In genomic region chr14:99467338-99468075, GRCh38 we compare ENCODE assay signal across 15 cellular contexts. TPM values are rescaled to one million over a fixed set of nuclear protein-coding genes. Genes with fewer than 3 reads are reported as not detected.
A peak's percentile ranks its signal among the peaks of the same experiment; 100 is the strongest.
DNase-seq lines count a peak whose midpoint lies in the region; ATAC-seq, FAIRE-seq and TF ChIP-seq lines count a peak whose summit lies in the region.
"Had no signal": no experiment of that assay in that cellular context is flagged by ENCODE, and none has a peak within 500 bp of the region (broad histone marks: within the 10 kb centered on the region; RNA-seq: fewer than 3 reads in every experiment).

No MANE protein-coding gene starts in this region.

- in situ Hi-C loops in K562 (cut with MboI) (no loop called here), HepG2 (cut with HindIII; ENCODE audit: extremely low pct_ligation_motif_present, low pct_unique_long_range_greater_than_20kb) (no loop called here)

- H3K4me3 Mint-ChIP-seq in CD8-positive, alpha-beta T cell = no peak overlapping the region
- H3K4me3 Mint-ChIP-seq: activated naive CD8-positive, alpha-beta T cell; stimulated activated memory B cell treated with anti-CD40 and anti-IgM and Interleukin-4, amounts not matched to agents 10 μg/mL and 1 μg/mL and 100 μg/mL, for 72 hours had no signal

- H3K4me1 Mint-ChIP-seq in CD8-positive, alpha-beta T cell (ENCODE audit: low read depth) = peaks cover 51% of the 10 kb centered on the region

- peaks cover 34% of the 10 kb centered on the region for H3K36me3 Mint-ChIP-seq in CD8-positive, alpha-beta T cell

- FAIRE-seq in K562 (lab: Jason Lieb, UNC) = no peak
- FAIRE-seq in HepG2 (lab: Jason Lieb, UNC) = no peak

- no peak overlapping the region for H2AFZ ChIP-seq in K562 (ENCODE audit: low read depth, low read length)
- no peak overlapping the region for H2AFZ ChIP-seq in HepG2 (ENCODE audit: low read length)

- POLR2A ChIA-PET in K562 (lab: Yijun Ruan, JAX) (interaction anchor here (0.6 to 1.3 kb wide), 3 partner anchors 9 to 908 kb away, joined by 3 to 6 read pairs (median 6); partner anchors contain the start of genes CCNK and SETD3), HepG2 (lab: Yijun Ruan, JAX) (interaction anchor here (0.8 kb wide), 1 partner anchor 13 kb away, joined by 5 read pairs; the partner anchor contains the start of genes CCNK and SETD3)
- POLR2A ChIA-PET in CD8-positive, alpha-beta T cell (lab: Charles Lee) = no interaction called here

- H3K9ac ChIP-seq in K562 (ENCODE audit: insufficient read depth in 1 of 2, low read depth in 2 of 2, low read length in 2 of 2) = no peak overlapping the region
- no peak overlapping the region for H3K9ac ChIP-seq in HepG2 (ENCODE audit: insufficient read depth, low read depth, low read length)

- H3K27me3 Mint-ChIP-seq in CD8-positive, alpha-beta T cell (ENCODE audit: low read depth) = no peaks in the 10 kb centered on the region
- H3K27me3 Mint-ChIP-seq: activated naive CD8-positive, alpha-beta T cell; stimulated activated memory B cell treated with anti-CD40 and anti-IgM and Interleukin-4, amounts not matched to agents 10 μg/mL and 1 μg/mL and 100 μg/mL, for 72 hours had no signal

- intact Hi-C loops in heart left ventricle (cut with DNase I) = no loop called here
- intact Hi-C loops in K562 (cut with micrococcal nuclease) = no loop called here
- intact Hi-C loops in HepG2 (cut with micrococcal nuclease; ENCODE audit: unreplicated experiment) = no loop called here
- intact Hi-C loops in CD8-positive, alpha-beta T cell (cut with DNase I, micrococcal nuclease) = no loop called here

- H3K4me2 ChIP-seq in K562 (ENCODE audit: insufficient read depth, low read length) = no peak overlapping the region
- peak overlapping the region; percentile 26; the same call in 1 of the 2 replicates for H3K4me2 ChIP-seq in HepG2 (ENCODE audit: low read depth, low read length)

- H3K27ac ChIP-seq in heart left ventricle (peak overlapping the region in 1 of 12 donors; percentile 4), right atrium auricular region (peak overlapping the region in 1 of 2 donors; percentile 27), K562 (ENCODE audit: extremely low read depth, low read depth, low read length) (no peak overlapping the region), HepG2 (ENCODE audit: extremely low read length, insufficient read depth, low read length) (no peak overlapping the region), caudate nucleus (ENCODE audit: low read depth, low read length) (no peak overlapping the region)
- no peak overlapping the region for H3K27ac ChIP-seq in CD8-positive, alpha-beta T cell (ENCODE audit: low read depth, low read length)
- H3K27ac ChIP-seq: upper lobe of left lung had no signal

- H3K27ac Mint-ChIP-seq in CD8-positive, alpha-beta T cell = no peak overlapping the region
- H3K27ac Mint-ChIP-seq: activated naive CD8-positive, alpha-beta T cell; stimulated activated memory B cell treated with anti-CD40 and anti-IgM and Interleukin-4, amounts not matched to agents 10 μg/mL and 1 μg/mL and 100 μg/mL, for 72 hours had no signal

- DNase-seq in heart left ventricle (no peak), right atrium auricular region (ENCODE audit: low spot score) (no peak), K562 (ENCODE audit: extremely low read depth in 1 of 4, low spot score in 3 of 4) (no peak), HepG2 (ENCODE audit: low spot score) (no peak), caudate nucleus (lab: John Stamatoyannopoulos, UW) (no peak), cortex of kidney (lab: John Stamatoyannopoulos, UW) (no peak)
- no peak for DNase-seq in CD8-positive, alpha-beta T cell
- DNase-seq: activated CD4-positive, alpha-beta T cell treated with anti-CD3 and anti-CD28 coated beads for 4 hours; foreskin melanocyte; midbrain; NCI-H1092 treated with DMSO at 0.1 percent for 48 hours had no signal

- CTCF ChIA-PET in K562 (lab: Yijun Ruan, JAX; ENCODE audit: low intra/inter-chr PET ratio) = no interaction called here
- CTCF ChIA-PET in HepG2 (lab: Yijun Ruan, JAX; ENCODE audit: low intra/inter-chr PET ratio, low total read pairs) = no interaction called here
- CTCF ChIA-PET in CD8-positive, alpha-beta T cell (lab: Charles Lee) = no interaction called here

- no peaks in the 10 kb centered on the region for H3K9me3 ChIP-seq in heart left ventricle
- H3K9me3 ChIP-seq in right atrium auricular region = no peaks in the 10 kb centered on the region
- no peaks in the 10 kb centered on the region for H3K9me3 ChIP-seq in K562 (replicated peaks; ENCODE audit: control insufficient read depth, insufficient read depth, low read depth, low read length)
- H3K9me3 ChIP-seq in HepG2 (ENCODE audit: low read length) = no peaks in the 10 kb centered on the region
- no peaks in the 10 kb centered on the region for H3K9me3 ChIP-seq in CD8-positive, alpha-beta T cell (ENCODE audit: low read length)
- H3K9me3 ChIP-seq: upper lobe of left lung had no signal

- WGBS in heart left ventricle, 4 donors = 35 to 44% (median 41%) methylated on average over 9 of the region's 9 CpGs
- 49% methylated on average over 8 of the region's 9 CpGs for WGBS in K562 (ENCODE audit: insufficient coverage, low coverage, missing lambda C conversion rate)
- 86% methylated on average over 9 of the region's 9 CpGs for WGBS in HepG2 (ENCODE audit: low lambda C conversion rate)

- H4K20me1 ChIP-seq in K562 (replicated peaks; ENCODE audit: control insufficient read depth, insufficient read depth, low read length) = peaks cover 18% of the 10 kb centered on the region
- peaks cover 5% of the 10 kb centered on the region for H4K20me1 ChIP-seq in HepG2 (ENCODE audit: insufficient read depth, low read length)

- H3K36me3 ChIP-seq in heart left ventricle = peaks cover 0 to 32% (median 31%) of the 10 kb centered on the region in 9 donors
- H3K36me3 ChIP-seq in right atrium auricular region = peaks cover 24% of the 10 kb centered on the region
- peaks cover 29% of the 10 kb centered on the region; the same call in 2 of the 3 replicates for H3K36me3 ChIP-seq in K562 (ENCODE audit: control insufficient read depth, insufficient read depth, low read length)
- peaks cover 2 to 22% of the 10 kb centered on the region in 2 experiments; a peak in 4 of 5 replicates for H3K36me3 ChIP-seq in HepG2 (replicated peaks in 1 of 2; ENCODE audit: control insufficient read depth in 1 of 2, insufficient read depth in 2 of 2, low read length in 2 of 2)
- peaks cover 19% of the 10 kb centered on the region for H3K36me3 ChIP-seq in CD8-positive, alpha-beta T cell (ENCODE audit: insufficient read depth, low read length)

- no peak for TF ChIP-seq CTCF in heart left ventricle (IDR thresholded peaks at IDR 0.05)
- TF ChIP-seq CTCF in right atrium auricular region (IDR thresholded peaks at IDR 0.05) = no peak
- TF ChIP-seq CTCF in K562 (IDR thresholded peaks at IDR 0.05 in 2 of 3, conservative IDR thresholded peaks at IDR 0.05 in 1 of 3; ENCODE audit: insufficient read depth in 2 of 3, low read depth in 1 of 3, low read length in 3 of 3) = no peak
- no peak for TF ChIP-seq CTCF in HepG2 (CRISPR knock-in tag; IDR thresholded peaks at IDR 0.05)
- TF ChIP-seq CTCF in CD8-positive, alpha-beta T cell (IDR thresholded peaks at IDR 0.05) = no peak

- no peaks in the 10 kb centered on the region for H3K27me3 ChIP-seq in heart left ventricle
- H3K27me3 ChIP-seq in right atrium auricular region = no peaks in the 10 kb centered on the region
- H3K27me3 ChIP-seq in K562 (ENCODE audit: control insufficient read depth in 2 of 2, insufficient read depth in 2 of 2, low read length in 2 of 2) = no peaks in the 10 kb centered on the region
- no peaks in the 10 kb centered on the region for H3K27me3 ChIP-seq in HepG2 (ENCODE audit: control insufficient read depth in 1 of 2, insufficient read depth in 2 of 2, low read length in 2 of 2)
- no peaks in the 10 kb centered on the region for H3K27me3 ChIP-seq in CD8-positive, alpha-beta T cell (ENCODE audit: insufficient read depth, low read length)
- H3K27me3 ChIP-seq: upper lobe of left lung had no signal

- BruUV-seq in K562 (replicated peaks; lab: Mats Ljungman, UMichigan) (no TSS peak), HepG2 (replicated peaks; lab: Mats Ljungman, UMichigan) (no TSS peak)

- TF ChIP-seq POLR2A in heart left ventricle (IDR thresholded peaks at IDR 0.05) = no peak
- TF ChIP-seq POLR2A in K562 (conservative IDR thresholded peaks at IDR 0.05) = no peak
- TF ChIP-seq POLR2A in HepG2 (IDR thresholded peaks at IDR 0.05; ENCODE audit: insufficient read depth in 1 of 2, low read depth in 2 of 2, low read length in 2 of 2) = no peak

- peaks cover 0 to 45% (median 18%) of the 10 kb centered on the region in 12 donors for H3K4me1 ChIP-seq in heart left ventricle
- H3K4me1 ChIP-seq in right atrium auricular region = peaks cover 0 to 30% of the 10 kb centered on the region in 2 donors
- peaks cover 0 to 2% of the 10 kb centered on the region in 2 experiments; a peak in 2 of 5 replicates for H3K4me1 ChIP-seq in K562 (replicated peaks in 1 of 2; ENCODE audit: control insufficient read depth in 2 of 2, insufficient read depth in 2 of 2, low read length in 2 of 2)
- H3K4me1 ChIP-seq in HepG2 (ENCODE audit: insufficient read depth, low read length) = peaks cover 34% of the 10 kb centered on the region
- peaks cover 11% of the 10 kb centered on the region for H3K4me1 ChIP-seq in CD8-positive, alpha-beta T cell (ENCODE audit: insufficient read depth, low read length)

- no peak for TF ChIP-seq RAD21 in K562 (CRISPR knock-in tag; conservative IDR thresholded peaks at IDR 0.05 in 1 of 2, IDR thresholded peaks at IDR 0.05 in 1 of 2)
- TF ChIP-seq RAD21 in HepG2 (CRISPR knock-in tag; IDR thresholded peaks at IDR 0.05) = no peak

- no peak for TF ChIP-seq EP300 in K562 (IDR thresholded peaks at IDR 0.05; ENCODE audit: low read length)
- TF ChIP-seq EP300 in HepG2 (IDR thresholded peaks at IDR 0.05; ENCODE audit: low read depth in 2 of 2, low read length in 2 of 2) = no peak
- no peak for TF ChIP-seq EP300 in HepG2 (CRISPR knock-in tag; IDR thresholded peaks at IDR 0.05; ENCODE audit: borderline replicate concordance)

- no peaks in the 10 kb centered on the region for H3K9me3 Mint-ChIP-seq in CD8-positive, alpha-beta T cell
- H3K9me3 Mint-ChIP-seq: stimulated activated memory B cell treated with anti-CD40 and anti-IgM and Interleukin-4, amounts not matched to agents 10 μg/mL and 1 μg/mL and 100 μg/mL, for 72 hours had no signal

- peak in 3 of 4 donors; percentile 55 to 73 (median 72) for ATAC-seq in heart left ventricle
- ATAC-seq in K562 = no peak; the same call in 2 of the 3 replicates
- peak; percentile 39; the same call in 2 of the 3 replicates for ATAC-seq in HepG2
- ATAC-seq in GM18511 (IDR thresholded peaks at IDR 0.05; ENCODE audit: unreplicated experiment) = no peak
- no peak for ATAC-seq in CD8-positive, alpha-beta T cell
- ATAC-seq: stimulated activated memory B cell treated with anti-CD40 and anti-IgM and Interleukin-4, amounts not matched to agents 10 μg/mL and 1 μg/mL and 100 μg/mL, for 72 hours had no signal

- no peaks in the 10 kb centered on the region for H3K9me1 ChIP-seq in K562 (ENCODE audit: control insufficient read depth, insufficient read depth, low read length)

- H3K79me2 ChIP-seq in K562 (ENCODE audit: control insufficient read depth, insufficient read depth, low read length) (peaks cover 47% of the 10 kb centered on the region), HepG2 (ENCODE audit: insufficient read depth, low read length) (peaks cover 63% of the 10 kb centered on the region)

- H3K4me3 ChIP-seq in heart left ventricle (no peak overlapping the region), right atrium auricular region (no peak overlapping the region), K562 (no peak overlapping the region), HepG2 (replicated peaks in 1 of 3; ENCODE audit: insufficient read depth in 1 of 3, low read depth in 2 of 3, low read length in 3 of 3) (no peak overlapping the region)
- H3K4me3 ChIP-seq in CD8-positive, alpha-beta T cell (ENCODE audit: low read depth, low read length) = no peak overlapping the region
- H3K4me3 ChIP-seq: upper lobe of left lung had no signal

RNA-seq across cellular contexts. Expression of gene SETD3, which starts 13.2 kb away (rescaled TPM):
- total RNA-seq in heart left ventricle (100 to 1,000 TPM in 4 of 9 donors, 10 to 100 TPM in 5; 80.1 to 130 (median 99.4) TPM), right atrium auricular region (100 to 1,000 TPM in 1 of 2 donors, 10 to 100 TPM in 1; 84.2 to 114 TPM), K562 (2014; rRNA removed) (24.4 and 26.5 TPM in 2 replicates), K562 (2014; rRNA removed; fragmentation: Illumina TruSeq; extraction: Trizol) (35.2 and 43.2 TPM in 2 replicates), K562 (2015; rRNA removed; fragmentation: Illumina TruSeq; extraction: Trizol) (33.5 and 35.9 TPM in 2 replicates), K562 (2021) (32.4 and 36.6 TPM in 2 replicates), HepG2 (2016; rRNA removed; fragmentation: Illumina TruSeq; extraction: Trizol) (67.1 and 71.2 TPM in 2 replicates)
- polyA plus RNA-seq in heart left ventricle (10 to 100 TPM; 49.7 to 81.7 TPM), K562 (2011; rRNA removed) (21.2 and 24.6 TPM in 2 replicates), K562 (2014; fragmentation: Illumina TruSeq; extraction: Trizol) (29.2 and 33.5 TPM in 2 replicates), K562 (2014; fragmentation: Nextera tagmentation; extraction: Ambion mirVana) (10 to 100 TPM in 1 of 2 experiments, 1 to 10 TPM in 1; 8.5 to 11.5 TPM), K562 (2014; rRNA removed) (23.7 and 24.1 TPM in 2 replicates), HepG2 (2011; rRNA removed) (26.6 and 30.3 TPM in 2 replicates)
- total RNA-seq in K562 (2011; cell fraction: chromatin; rRNA removed; ENCODE audit: low replicate concordance) = 14.4 and 25.8 TPM in 2 replicates
- total RNA-seq in K562 (2011; cell fraction: nucleolus; rRNA removed) = 7.0 and 11.2 TPM in 2 replicates
- total RNA-seq in K562 (2011; cell fraction: nucleoplasm; rRNA removed) = 14.6 and 22.7 TPM in 2 replicates
- 14.1 and 17.8 TPM in 2 replicates for polyA plus RNA-seq in K562 (2011; cell fraction: cytosol; rRNA removed)
- 15.3 and 18.5 TPM in 2 replicates for polyA plus RNA-seq in K562 (2011; cell fraction: nucleus; rRNA removed)
- 21.7 and 21.9 TPM in 2 replicates for polyA plus RNA-seq in K562 (2012)
- polyA minus RNA-seq in K562 (2011; rRNA and poly(A)+ RNA removed) = 33.3 and 39.5 TPM in 2 replicates
- polyA minus RNA-seq in K562 (2011; cell fraction: cytosol; rRNA and poly(A)+ RNA removed) = 26.9 and 27.8 TPM in 2 replicates
- polyA minus RNA-seq in K562 (2011; cell fraction: nucleus; rRNA and poly(A)+ RNA removed) = 10.8 and 21.7 TPM in 2 replicates
- total RNA-seq in HepG2 (2016; cell fraction: cytosol; rRNA removed; fragmentation: Illumina TruSeq; extraction: Trizol; ENCODE audit: low read depth) = 486 and 562 TPM in 2 replicates
- total RNA-seq in HepG2 (2016; cell fraction: insoluble cytoplasmic fraction; rRNA removed; fragmentation: Illumina TruSeq; extraction: Trizol) = 65.7 and 69.4 TPM in 2 replicates
- 174 and 189 TPM in 2 replicates for total RNA-seq in HepG2 (2016; cell fraction: membrane; rRNA removed; fragmentation: Illumina TruSeq; extraction: Trizol)
- total RNA-seq in HepG2 (2016; cell fraction: nucleus; rRNA removed; fragmentation: Illumina TruSeq; extraction: Trizol) = 32.6 and 38.0 TPM in 2 replicates
- polyA plus RNA-seq in HepG2 (2011; cell fraction: cytosol; rRNA removed) = 17.9 and 21.3 TPM in 2 replicates
- 9.0 and 9.6 TPM in 2 replicates for polyA plus RNA-seq in HepG2 (2011; cell fraction: nucleus; rRNA removed)
- polyA plus RNA-seq in HepG2 (2012) = 30.1 and 35.9 TPM in 2 replicates
- polyA plus RNA-seq in HepG2 (2016; cell fraction: cytosol; fragmentation: Illumina TruSeq; extraction: Trizol; ENCODE audit: low read depth) = 31.4 and 32.0 TPM in 2 replicates
- 60.4 and 64.7 TPM in 2 replicates for polyA plus RNA-seq in HepG2 (2016; cell fraction: insoluble cytoplasmic fraction; fragmentation: Illumina TruSeq; extraction: Trizol; ENCODE audit: low read depth)
- polyA plus RNA-seq in HepG2 (2016; cell fraction: membrane; fragmentation: Illumina TruSeq; extraction: Trizol; ENCODE audit: low read depth) = 47.6 and 54.1 TPM in 2 replicates
- 32.3 and 34.4 TPM in 2 replicates for polyA plus RNA-seq in HepG2 (2016; cell fraction: nucleus; fragmentation: Illumina TruSeq; extraction: Trizol; ENCODE audit: insufficient read depth, low read depth)
- polyA minus RNA-seq in HepG2 (2011; rRNA and poly(A)+ RNA removed; ENCODE audit: low replicate concordance) = 45.8 and 74.7 TPM in 2 replicates
- 54.3 and 55.8 TPM in 2 replicates for polyA minus RNA-seq in HepG2 (2011; cell fraction: cytosol; rRNA and poly(A)+ RNA removed)
- polyA minus RNA-seq in HepG2 (2011; cell fraction: nucleus; rRNA and poly(A)+ RNA removed) = 34.1 and 34.2 TPM in 2 replicates
- total RNA-seq in CD8-positive, alpha-beta T cell = 10 to 100 TPM; 40.3 to 45.6 TPM

RNA-seq across cellular contexts. Expression of gene CCNK, which starts 13.7 kb away (rescaled TPM):
- total RNA-seq in heart left ventricle (10 to 100 TPM; 11.8 to 35.3 (median 30.2) TPM), right atrium auricular region (10 to 100 TPM; 13.9 to 17.1 TPM), K562 (2014; rRNA removed) (15.9 and 20.2 TPM in 2 replicates), K562 (2014; rRNA removed; fragmentation: Illumina TruSeq; extraction: Trizol) (9.3 and 10.6 TPM in 2 replicates), K562 (2015; rRNA removed; fragmentation: Illumina TruSeq; extraction: Trizol) (10.1 and 12.9 TPM in 2 replicates), K562 (2021) (54.8 and 63.6 TPM in 2 replicates), HepG2 (2016; rRNA removed; fragmentation: Illumina TruSeq; extraction: Trizol) (9.7 and 16.5 TPM in 2 replicates)
- polyA plus RNA-seq in heart left ventricle (10 to 100 TPM in 1 of 2 donors, 1 to 10 TPM in 1; 9.1 to 20.6 TPM), K562 (2011; rRNA removed) (6.6 and 9.0 TPM in 2 replicates), K562 (2014; fragmentation: Illumina TruSeq; extraction: Trizol) (74.6 and 84.2 TPM in 2 replicates), K562 (2014; fragmentation: Nextera tagmentation; extraction: Ambion mirVana) (10 to 100 TPM in 1 of 2 experiments, 1 to 10 TPM in 1; 5.8 to 16.4 TPM), K562 (2014; rRNA removed) (12.5 and 16.9 TPM in 2 replicates), HepG2 (2011; rRNA removed) (4.9 and 14.0 TPM in 2 replicates)
- 51.2 and 83.1 TPM in 2 replicates for total RNA-seq in K562 (2011; cell fraction: chromatin; rRNA removed; ENCODE audit: low replicate concordance)
- total RNA-seq in K562 (2011; cell fraction: nucleolus; rRNA removed) = 21.5 and 32.9 TPM in 2 replicates
- total RNA-seq in K562 (2011; cell fraction: nucleoplasm; rRNA removed) = 39.8 TPM in 2 replicates
- 6.1 and 11.8 TPM in 2 replicates for polyA plus RNA-seq in K562 (2011; cell fraction: cytosol; rRNA removed)
- polyA plus RNA-seq in K562 (2011; cell fraction: nucleus; rRNA removed) = 13.8 and 18.3 TPM in 2 replicates
- polyA plus RNA-seq in K562 (2012) = 38.8 and 55.9 TPM in 2 replicates
- 37.8 and 42.2 TPM in 2 replicates for polyA minus RNA-seq in K562 (2011; rRNA and poly(A)+ RNA removed)
- polyA minus RNA-seq in K562 (2011; cell fraction: cytosol; rRNA and poly(A)+ RNA removed) = 22.9 and 44.6 TPM in 2 replicates
- 16.3 and 31.9 TPM in 2 replicates for polyA minus RNA-seq in K562 (2011; cell fraction: nucleus; rRNA and poly(A)+ RNA removed)
- 5.1 and 6.8 TPM in 2 replicates for total RNA-seq in HepG2 (2016; cell fraction: cytosol; rRNA removed; fragmentation: Illumina TruSeq; extraction: Trizol; ENCODE audit: low read depth)
- total RNA-seq in HepG2 (2016; cell fraction: insoluble cytoplasmic fraction; rRNA removed; fragmentation: Illumina TruSeq; extraction: Trizol) = 10.3 and 17.3 TPM in 2 replicates
- total RNA-seq in HepG2 (2016; cell fraction: membrane; rRNA removed; fragmentation: Illumina TruSeq; extraction: Trizol) = 17.8 and 18.8 TPM in 2 replicates
- total RNA-seq in HepG2 (2016; cell fraction: nucleus; rRNA removed; fragmentation: Illumina TruSeq; extraction: Trizol) = 27.1 and 31.3 TPM in 2 replicates
- 4.0 and 5.4 TPM in 2 replicates for polyA plus RNA-seq in HepG2 (2011; cell fraction: cytosol; rRNA removed)
- polyA plus RNA-seq in HepG2 (2011; cell fraction: nucleus; rRNA removed) = 10.8 and 10.9 TPM in 2 replicates
- polyA plus RNA-seq in HepG2 (2012) = 25.5 and 37.8 TPM in 2 replicates
- polyA plus RNA-seq in HepG2 (2016; cell fraction: cytosol; fragmentation: Illumina TruSeq; extraction: Trizol; ENCODE audit: low read depth) = 13.3 and 14.2 TPM in 2 replicates
- 30.0 and 42.2 TPM in 2 replicates for polyA plus RNA-seq in HepG2 (2016; cell fraction: insoluble cytoplasmic fraction; fragmentation: Illumina TruSeq; extraction: Trizol; ENCODE audit: low read depth)
- polyA plus RNA-seq in HepG2 (2016; cell fraction: membrane; fragmentation: Illumina TruSeq; extraction: Trizol; ENCODE audit: low read depth) = 26.4 and 33.9 TPM in 2 replicates
- 35.3 and 41.4 TPM in 2 replicates for polyA plus RNA-seq in HepG2 (2016; cell fraction: nucleus; fragmentation: Illumina TruSeq; extraction: Trizol; ENCODE audit: insufficient read depth, low read depth)
- 10.0 and 16.9 TPM in 2 replicates for polyA minus RNA-seq in HepG2 (2011; rRNA and poly(A)+ RNA removed; ENCODE audit: low replicate concordance)
- 15.8 and 19.7 TPM in 2 replicates for polyA minus RNA-seq in HepG2 (2011; cell fraction: cytosol; rRNA and poly(A)+ RNA removed)
- polyA minus RNA-seq in HepG2 (2011; cell fraction: nucleus; rRNA and poly(A)+ RNA removed) = 40.8 and 43.4 TPM in 2 replicates
- 100 to 1,000 TPM; 171 to 177 TPM for total RNA-seq in CD8-positive, alpha-beta T cell

Comparison
In these comparisons a context has a peak if more than half of its experiments do, and no peak if none do; other contexts are left out.
1. ATAC-seq: peak in heart left ventricle (3 of 4) and HepG2 (single experiment); none in K562 (single experiment), GM18511 (single experiment) and CD8-positive, alpha-beta T cell (single experiment).